In genomic region chr7:84057576-84057975, GRCh38 we compare ENCODE assay signal across 28 cellular contexts.
"Had no signal": no experiment of that assay in that cellular context is flagged by ENCODE, and none has a peak within 500 bp of the region (broad histone marks: within the 10 kb centered on the region; RNA-seq: fewer than 3 reads in every experiment).

No MANE protein-coding gene starts in this region.

- H3K4me1 Mint-ChIP-seq: activated B cell treated with CpG ODN at 0.5 μM for 24 hours; activated CD8-positive, alpha-beta memory T cell treated with anti-CD3 and anti-CD28 coated beads, Interleukin-2, amount 10 ng/mL, durations not matched to agents 7 days and 5 days; brain; central memory CD8-positive, alpha-beta T cell had no signal

- H3K27me3 Mint-ChIP-seq: activated B cell treated with CpG ODN at 0.5 μM for 24 hours; activated CD4-positive, alpha-beta T cell treated with anti-CD3 and anti-CD28 coated beads, Interleukin-2, amount 10 ng/mL, durations not matched to agents 24 days and 14 days; activated CD8-positive, alpha-beta memory T cell treated with anti-CD3 and anti-CD28 coated beads, Interleukin-2, amount 10 ng/mL, durations not matched to agents 7 days and 5 days; activated naive CD8-positive, alpha-beta T cell treated with anti-CD3 and anti-CD28 coated beads, Interleukin-2, amount 50 U/mL, for 24 hours; activated T-cell treated with anti-CD3 and anti-CD28 coated beads, Interleukin-2, amount 50 U/mL, for 24 hours; brain; central memory CD8-positive, alpha-beta T cell; T-cell had no signal

- H3K36me3 Mint-ChIP-seq: activated CD8-positive, alpha-beta memory T cell treated with anti-CD3 and anti-CD28 coated beads, Interleukin-2, amount 10 ng/mL, durations not matched to agents 7 days and 5 days; activated naive CD4-positive, alpha-beta T cell treated with anti-CD3 and anti-CD28 coated beads, Interleukin-2, amount 50 U/mL, for 72 hours; T-cell had no signal

- H3K4me3 Mint-ChIP-seq: activated B cell treated with CpG ODN at 0.5 μM for 24 hours; activated CD4-positive, alpha-beta T cell treated with anti-CD3 and anti-CD28 coated beads, Interleukin-2, amount 10 ng/mL, durations not matched to agents 24 days and 14 days; activated CD8-positive, alpha-beta memory T cell treated with anti-CD3 and anti-CD28 coated beads, Interleukin-2, amount 10 ng/mL, durations not matched to agents 7 days and 5 days; activated naive CD8-positive, alpha-beta T cell treated with anti-CD3 and anti-CD28 coated beads, Interleukin-2, amount 50 U/mL, for 24 hours; activated T-cell treated with anti-CD3 and anti-CD28 coated beads, Interleukin-2, amount 50 U/mL, for 24 hours; activated T-helper 1 cell treated with anti-CD3 and anti-CD28 coated beads, Interleukin-12 subunit alpha, Interleukin-12 subunit beta, Interleukin-2, Interleukin-4 antibody, amounts not matched to agents 30 ng/mL and 10 ng/mL and 1 ng/mL, durations not matched to agents 14 hours and 24 hours and 36 hours; brain; central memory CD8-positive, alpha-beta T cell; T-cell had no signal

- H3K4me1 ChIP-seq: ascending aorta had no signal

- DNase-seq: activated B cell treated with CpG ODN at 0.5 μM for 24 hours; activated CD4-positive, alpha-beta T cell treated with anti-CD3 and anti-CD28 coated beads for 1 hour; activated CD4-positive, alpha-beta T cell treated with anti-CD3 and anti-CD28 coated beads, Interleukin-2, amount 10 ng/mL, durations not matched to agents 24 days and 14 days; activated CD4-positive, alpha-beta T cell treated with anti-CD3 and anti-CD28 coated beads, Interleukin-2, amount 50 U/mL, for 48 hours; activated CD8-positive, alpha-beta memory T cell treated with anti-CD3 and anti-CD28 coated beads, Interleukin-2, amount 10 ng/mL, durations not matched to agents 7 days and 5 days; activated effector memory CD4-positive, alpha-beta T cell treated with Interleukin-2 at 50 U/mL for 16 hours; activated naive CD4-positive, alpha-beta T cell treated with Interleukin-2 at 50 U/mL for 16 hours; activated naive CD8-positive, alpha-beta T cell treated with anti-CD3 and anti-CD28 coated beads, Interleukin-2, amount 50 U/mL, for 24 hours; activated T-cell treated with anti-CD3 and anti-CD28 coated beads, Interleukin-2, amount 50 U/mL, for 24 hours; amniotic stem cell; Karpas-422; NCI-H146; NCI-H187 treated with DMSO at 0.1 percent for 48 hours; NCI-H2081 treated with DMSO at 0.1 percent for 48 hours; NCI-H2171; NCI-H226; NCI-H510A; NCI-H69; SIG-M5; T-cell; T-helper 2 cell; T1000 had no signal

- H3K9me3 Mint-ChIP-seq: activated B cell treated with CpG ODN at 0.5 μM for 24 hours; activated CD4-positive, alpha-beta T cell treated with anti-CD3 and anti-CD28 coated beads, Interleukin-2, amount 10 ng/mL, durations not matched to agents 24 days and 14 days; activated naive CD4-positive, alpha-beta T cell treated with anti-CD3 and anti-CD28 coated beads, Interleukin-2, amount 50 U/mL, for 72 hours; activated naive CD8-positive, alpha-beta T cell treated with anti-CD3 and anti-CD28 coated beads, Interleukin-2, amount 50 U/mL, for 24 hours; activated T-cell treated with anti-CD3 and anti-CD28 coated beads, Interleukin-2, amount 50 U/mL, for 24 hours; activated T-helper 1 cell treated with anti-CD3 and anti-CD28 coated beads, Interleukin-12 subunit alpha, Interleukin-12 subunit beta, Interleukin-2, Interleukin-4 antibody, amounts not matched to agents 30 ng/mL and 10 ng/mL and 1 ng/mL, durations not matched to agents 14 hours and 24 hours and 36 hours; T-cell had no signal

- H3K27me3 ChIP-seq: ascending aorta had no signal

- H3K4me3 ChIP-seq: ascending aorta, SK-N-MC had no signal

- H3K27ac Mint-ChIP-seq: activated B cell treated with CpG ODN at 0.5 μM for 24 hours; activated CD4-positive, alpha-beta T cell treated with anti-CD3 and anti-CD28 coated beads, Interleukin-2, amount 10 ng/mL, durations not matched to agents 24 days and 14 days; activated CD8-positive, alpha-beta memory T cell treated with anti-CD3 and anti-CD28 coated beads, Interleukin-2, amount 10 ng/mL, durations not matched to agents 7 days and 5 days; activated naive CD4-positive, alpha-beta T cell treated with anti-CD3 and anti-CD28 coated beads, Interleukin-2, amount 50 U/mL, for 72 hours; activated naive CD8-positive, alpha-beta T cell treated with anti-CD3 and anti-CD28 coated beads, Interleukin-2, amount 50 U/mL, for 24 hours; activated T-cell treated with anti-CD3 and anti-CD28 coated beads, Interleukin-2, amount 50 U/mL, for 24 hours; activated T-helper 1 cell treated with anti-CD3 and anti-CD28 coated beads, Interleukin-12 subunit alpha, Interleukin-12 subunit beta, Interleukin-2, Interleukin-4 antibody, amounts not matched to agents 30 ng/mL and 10 ng/mL and 1 ng/mL, durations not matched to agents 14 hours and 24 hours and 36 hours; T-cell had no signal

- H3K9me3 ChIP-seq: ascending aorta had no signal

- H3K36me3 ChIP-seq: ascending aorta had no signal

- ATAC-seq: activated CD8-positive, alpha-beta memory T cell treated with anti-CD3 and anti-CD28 coated beads, Interleukin-2, amount 10 ng/mL, durations not matched to agents 7 days and 5 days; activated naive CD4-positive, alpha-beta T cell treated with anti-CD3 and anti-CD28 coated beads, Interleukin-2, amount 50 U/mL, for 72 hours; activated naive CD8-positive, alpha-beta T cell treated with anti-CD3 and anti-CD28 coated beads, Interleukin-2, amount 50 U/mL, for 24 hours; T-cell had no signal

- H3K27ac ChIP-seq: ascending aorta, SK-N-MC had no signal
